8 cellular contexts compared by ENCODE assay signal in genomic region chr20:1392693-1393506, GRCh38. TPM values are rescaled to one million over a fixed set of nuclear protein-coding genes. Genes with fewer than 3 reads are reported as not detected.
DNase-seq lines count a peak whose midpoint lies in the region; ATAC-seq and TF ChIP-seq lines count a peak whose summit lies in the region.

TSS of gene FKBP1A (minus strand) at chr20:1393054. CDS start at chr20:1392998, 56 bp downstream.

- no peak within 1 kb of the TSS for H2BK20ac ChIP-seq in H9 (ENCODE audit: low read depth, low read length, poor library complexity, severe bottlenecking)

- peaks cover 6% of the 10 kb centered on the region for H4K20me1 ChIP-seq in H9 (ENCODE audit: control insufficient read depth, insufficient read depth, insufficient read length)

- DNase-seq in EL (peak; percentile 93), H9 (peak; percentile 82), M059J (ENCODE audit: low read depth) (peak; percentile 96), fibroblast of the aortic adventitia (ENCODE audit: low read depth) (peak; percentile 83), nephron progenitor cell (peak; percentile 83)
- peak; percentile 89 for DNase-seq in activated T-helper 9 cell treated with anti-CD3 and anti-CD28 coated beads, Interleukin-2, amount 50 U/mL, for 16 hours (ENCODE audit: low read depth)
- peak; percentile 89 to 91 for DNase-seq in stimulated activated naive CD8-positive, alpha-beta T cell treated with anti-CD3 and anti-CD28 coated beads, Interleukin-15, amount 100 ng/mL, for 72 hours

- peak within 1 kb of the TSS; percentile 39; the same call in 1 of the 2 replicates for H3K14ac ChIP-seq in H9 (ENCODE audit: insufficient read depth, low read length)

- H3K4ac ChIP-seq in H9 (ENCODE audit: low read depth, low read length): no peak within 1 kb of the TSS

- ATAC-seq in stimulated activated naive CD8-positive, alpha-beta T cell treated with anti-CD3 and anti-CD28 coated beads, Interleukin-15, amount 100 ng/mL, for 72 hours: peak; percentile 93

- peak within 1 kb of the TSS; percentile 88 for H3K4me3 ChIP-seq in fibroblast of the aortic adventitia (ENCODE audit: low read depth, low read length)

- TF ChIP-seq POLR2A in Raji (IDR thresholded peaks at IDR 0.05; ENCODE audit: insufficient read depth, low read depth, low read length): peak; percentile 90

- peaks cover 19% of the 10 kb centered on the region; the same call in 1 of the 2 replicates for H3K4me1 ChIP-seq in H9 (ENCODE audit: insufficient read depth, low read length)

- H3K9ac ChIP-seq in H9 (ENCODE audit: extremely low read depth, insufficient read length, low read length): peak within 1 kb of the TSS; percentile 45

- H3K23me2 ChIP-seq in H9 (ENCODE audit: insufficient read length, low read depth, low read length, poor library complexity, severe bottlenecking): peaks cover 13% of the 10 kb centered on the region

- no peak within 1 kb of the TSS for H4K5ac ChIP-seq in H9 (ENCODE audit: insufficient read length, low read depth, low read length)

- H3K18ac ChIP-seq in H9 (ENCODE audit: insufficient read length, low read depth, low read length): no peak within 1 kb of the TSS

- H3K4me1 Mint-ChIP-seq in H9 (peaks cover 32 to 40% of the 10 kb centered on the region in 2 experiments), nephron progenitor cell (peaks cover 53% of the 10 kb centered on the region)
- peaks cover 63% of the 10 kb centered on the region for H3K4me1 Mint-ChIP-seq in stimulated activated naive CD8-positive, alpha-beta T cell treated with anti-CD3 and anti-CD28 coated beads, Interleukin-15, amount 100 ng/mL, for 72 hours

- H3K27ac Mint-ChIP-seq in H9: peak within 1 kb of the TSS; percentile 56 to 97 (median 80); a peak in 4 of 7 replicates
- H3K27ac Mint-ChIP-seq in nephron progenitor cell: peak within 1 kb of the TSS; percentile 94
- H3K27ac Mint-ChIP-seq in stimulated activated naive CD8-positive, alpha-beta T cell treated with anti-CD3 and anti-CD28 coated beads, Interleukin-15, amount 100 ng/mL, for 72 hours: peak within 1 kb of the TSS; percentile 91 to 99

- no peak within 1 kb of the TSS for H3K56ac ChIP-seq in H9 (ENCODE audit: insufficient read length, low read depth, low read length)

- H3K23ac ChIP-seq in H9 (ENCODE audit: insufficient read length, low read depth, low read length): no peak within 1 kb of the TSS

- H4K8ac ChIP-seq in H9 (replicated peaks; ENCODE audit: insufficient read length, low read depth, low read length): no peak within 1 kb of the TSS

- H3K4me2 ChIP-seq in H9 (ENCODE audit: insufficient read depth, insufficient read length, low read length): peak within 1 kb of the TSS; percentile 99

- peak within 1 kb of the TSS; percentile 88 to 94 for H3K4me3 Mint-ChIP-seq in H9
- peak within 1 kb of the TSS; percentile 94 for H3K4me3 Mint-ChIP-seq in nephron progenitor cell
- H3K4me3 Mint-ChIP-seq in stimulated activated naive CD8-positive, alpha-beta T cell treated with anti-CD3 and anti-CD28 coated beads, Interleukin-15, amount 100 ng/mL, for 72 hours: peak within 1 kb of the TSS; percentile 80 to 93

- H3T11ph ChIP-seq in H9 (ENCODE audit: low read length): no peak within 1 kb of the TSS

- peaks cover 38% of the 10 kb centered on the region; the same call in 1 of the 2 replicates for H3K79me2 ChIP-seq in H9 (ENCODE audit: insufficient read depth, low read length)

- H3K27ac ChIP-seq in H9 (ENCODE audit: insufficient read length, low read depth, low read length): no peak within 1 kb of the TSS

- H2BK120ac ChIP-seq in H9 (ENCODE audit: low read depth, low read length, poor library complexity, severe bottlenecking): no peak within 1 kb of the TSS

- no peak within 1 kb of the TSS for H2BK15ac ChIP-seq in H9 (ENCODE audit: low read depth, low read length)

- no peak for TF ChIP-seq CTCF in H9 (conservative IDR thresholded peaks at IDR 0.05)
- no peak for TF ChIP-seq CTCF in fibroblast of the aortic adventitia (IDR thresholded peaks at IDR 0.05; ENCODE audit: insufficient read depth, low read length)
- TF ChIP-seq CTCF in nephron progenitor cell (IDR thresholded peaks at IDR 0.05): no peak

- H4K91ac ChIP-seq in H9 (ENCODE audit: insufficient read length, low read depth, low read length): no peak within 1 kb of the TSS

- WGBS in H9 (ENCODE audit: extremely low coverage, insufficient read length, low lambda C conversion rate): no CpG with 5 or more reads among the region's 79 CpGs

- no peak within 1 kb of the TSS for H2BK12ac ChIP-seq in H9 (ENCODE audit: insufficient read length, low read depth, low read length)

- peaks cover 43% of the 10 kb centered on the region for H3K27me3 Mint-ChIP-seq in H9 (ENCODE audit: low read depth)
- H3K27me3 Mint-ChIP-seq in nephron progenitor cell (ENCODE audit: low read depth, poor library complexity): peaks cover 16% of the 10 kb centered on the region
- H3K27me3 Mint-ChIP-seq in stimulated activated naive CD8-positive, alpha-beta T cell treated with anti-CD3 and anti-CD28 coated beads, Interleukin-15, amount 100 ng/mL, for 72 hours: no peaks in the 10 kb centered on the region

- H3K79me1 ChIP-seq in H9 (ENCODE audit: insufficient read depth, low read depth, low read length, poor library complexity, severe bottlenecking): peaks cover 5% of the 10 kb centered on the region

- H3K9me3 Mint-ChIP-seq in H9: no peaks in the 10 kb centered on the region; a peak in 2 of 5 replicates
- no peaks in the 10 kb centered on the region for H3K9me3 Mint-ChIP-seq in nephron progenitor cell
- peaks cover 0 to 10% of the 10 kb centered on the region in 2 donors for H3K9me3 Mint-ChIP-seq in stimulated activated naive CD8-positive, alpha-beta T cell treated with anti-CD3 and anti-CD28 coated beads, Interleukin-15, amount 100 ng/mL, for 72 hours

- H2AK5ac ChIP-seq in H9 (ENCODE audit: insufficient read length, low read length): no peak within 1 kb of the TSS

- no peaks in the 10 kb centered on the region for H3K9me3 ChIP-seq in H9 (ENCODE audit: control insufficient read depth, low read depth, low read length)

- H2BK5ac ChIP-seq in H9 (ENCODE audit: insufficient read length, low read length): no peak within 1 kb of the TSS

- H2AFZ ChIP-seq in H9 (ENCODE audit: low read length): no peak within 1 kb of the TSS

- H3K27me3 ChIP-seq in H9 (ENCODE audit: insufficient read depth, low read length): no peaks in the 10 kb centered on the region; the same call in 1 of the 2 replicates

- peaks cover 0 to 5% (median 3%) of the 10 kb centered on the region in 3 experiments; a peak in 4 of 7 replicates for H3K36me3 Mint-ChIP-seq in H9 (ENCODE audit: insufficient read depth in 1 of 3, low read depth in 3 of 3)
- H3K36me3 Mint-ChIP-seq in nephron progenitor cell (ENCODE audit: low read depth): no peaks in the 10 kb centered on the region

RNA-seq across cellular contexts. Expression of gene FKBP1A, which starts in this region (rescaled TPM):
- 196 and 210 TPM in 2 replicates for total RNA-seq in H9 (2021)
- 387 and 462 TPM in 2 replicates for total RNA-seq in M059J (2014; rRNA removed; shearing (Covaris generic))
- total RNA-seq in fibroblast of the aortic adventitia (ENCODE audit: low replicate concordance): 39.3 and 200 TPM in 2 replicates
